ENCODE assay signal across 7 cellular contexts in genomic region chr5:57178238-57178637, GRCh38. TPM values are rescaled to one million over a fixed set of nuclear protein-coding genes. Genes with fewer than 3 reads are reported as not detected.
DNase-seq lines count a peak whose midpoint lies in the region; ATAC-seq, FAIRE-seq and TF ChIP-seq lines count a peak whose summit lies in the region.
"Not testable (repeated sequence)": the region's sequence is repeated elsewhere in the genome, so short reads cannot be mapped to it uniquely, and the experiment has no call there.

No MANE protein-coding gene starts in this region.

- H3K9me3 ChIP-seq in PC-9 (ENCODE audit: insufficient read depth, low read depth); heart right ventricle; skeletal muscle satellite cell (replicated peaks; ENCODE audit: low read length): not testable (repeated sequence)

- TF ChIP-seq CTCF in PC-9 (conservative IDR thresholded peaks at IDR 0.05); heart right ventricle (IDR thresholded peaks at IDR 0.05): not testable (repeated sequence)

- ATAC-seq in activated T-helper 17 cell treated with anti-CD3 and anti-CD28 coated beads, Interleukin-2, amount 50 U/mL, for 72 hours (replicated peaks); heart right ventricle; naive B cell (ENCODE audit: low read depth in 2 of 2): not testable (repeated sequence)

- DNase-seq in GM18507 (ENCODE audit: extremely low spot score, insufficient read length, low read depth); PC-9; heart right ventricle; naive B cell: not testable (repeated sequence)

- H3K27ac Mint-ChIP-seq in activated T-helper 17 cell treated with anti-CD3 and anti-CD28 coated beads, Interleukin-2, amount 50 U/mL, for 72 hours: peak overlapping the region; percentile 31
- H3K27ac Mint-ChIP-seq in dendritic cell treated with granulocyte-macrophage colony-stimulating factor and Interleukin-4, amounts not matched to agents 40 ng/mL and 50 ng/mL, for 4 days: peak overlapping the region; percentile 70
- H3K27ac Mint-ChIP-seq in naive B cell: peak overlapping the region in 3 of 6 donors; percentile 32 to 100 (median 80)

- 71 to 74% methylated on average over 12 of the region's 12 CpGs for WGBS in heart right ventricle, 2 donors

- H3K27ac ChIP-seq in PC-9 (peak overlapping the region; percentile 21), heart right ventricle (peak overlapping the region in 4 of 10 donors; percentile 43 to 95 (median 72))

- H3K9me3 Mint-ChIP-seq in activated T-helper 17 cell treated with anti-CD3 and anti-CD28 coated beads, Interleukin-2, amount 50 U/mL, for 72 hours; dendritic cell treated with granulocyte-macrophage colony-stimulating factor and Interleukin-4, amounts not matched to agents 40 ng/mL and 50 ng/mL, for 4 days; naive B cell: not testable (repeated sequence)

- peaks cover 38% of the 10 kb centered on the region for H3K36me3 ChIP-seq in PC-9 (ENCODE audit: low read depth)
- peaks cover 0 to 19% (median 0%) of the 10 kb centered on the region in 9 donors for H3K36me3 ChIP-seq in heart right ventricle
- H3K36me3 ChIP-seq in skeletal muscle satellite cell (ENCODE audit: insufficient read depth, low read length): not testable (repeated sequence)

- H3K27me3 Mint-ChIP-seq in activated T-helper 17 cell treated with anti-CD3 and anti-CD28 coated beads, Interleukin-2, amount 50 U/mL, for 72 hours; dendritic cell treated with granulocyte-macrophage colony-stimulating factor and Interleukin-4, amounts not matched to agents 40 ng/mL and 50 ng/mL, for 4 days; naive B cell: not testable (repeated sequence)

- H2AFZ ChIP-seq in PC-9: not testable (repeated sequence)

- peak; percentile 36 for FAIRE-seq in GM18507 (lab: Jason Lieb, UNC)

- H3K4me3 ChIP-seq in PC-9 (peak overlapping the region; percentile 76; the same call in 1 of the 2 replicates), heart right ventricle (peak overlapping the region in 9 of 10 donors; percentile 13 to 94 (median 79)), skeletal muscle satellite cell (ENCODE audit: low read length) (peak overlapping the region; percentile 87)

- BruUV-seq in PC-9 (replicated peaks; lab: Mats Ljungman, UMichigan): not testable (repeated sequence)

- peaks cover 93% of the 10 kb centered on the region for H3K79me2 ChIP-seq in PC-9 (ENCODE audit: low read depth)

- not testable (repeated sequence) for H3K9me2 ChIP-seq in PC-9 (ENCODE audit: insufficient read depth)

- peaks cover 80% of the 10 kb centered on the region for H4K20me1 ChIP-seq in PC-9 (ENCODE audit: insufficient read depth)

- CTCF ChIA-PET in PC-9 (lab: Charles Lee): not testable (repeated sequence)

- H3K27me3 ChIP-seq in PC-9 (ENCODE audit: insufficient read depth, low read depth); heart right ventricle; skeletal muscle satellite cell (ENCODE audit: control insufficient read depth, insufficient read depth, low read length): not testable (repeated sequence)

- peaks cover 88% of the 10 kb centered on the region for H3K36me3 Mint-ChIP-seq in activated T-helper 17 cell treated with anti-CD3 and anti-CD28 coated beads, Interleukin-2, amount 50 U/mL, for 72 hours (ENCODE audit: low read depth)
- H3K36me3 Mint-ChIP-seq in dendritic cell treated with granulocyte-macrophage colony-stimulating factor and Interleukin-4, amounts not matched to agents 40 ng/mL and 50 ng/mL, for 4 days (ENCODE audit: low read depth): peaks cover 68% of the 10 kb centered on the region
- peaks cover 8 to 11% of the 10 kb centered on the region in 2 donors for H3K36me3 Mint-ChIP-seq in naive B cell

- POLR2A ChIA-PET in PC-9 (lab: Charles Lee; ENCODE audit: unreplicated experiment): not testable (repeated sequence)

- intact Hi-C loops in PC-9 (cut with micrococcal nuclease; ENCODE audit: unreplicated experiment): not testable (repeated sequence)
- intact Hi-C loops in dendritic cell treated with granulocyte-macrophage colony-stimulating factor and Interleukin-4, amounts not matched to agents 40 ng/mL and 50 ng/mL, for 4 days (cut with micrococcal nuclease): loop anchor here (5.0 to 10.0 kb wide), 3 partner anchors 34 to 1873 kb away; partner anchors contain the start of genes DHX29 and MTREX
- intact Hi-C loops in heart right ventricle (cut with DNase I): loop anchor here in 2 of 10 donors (5.0 kb wide), 2 partner anchors 34 to 39 kb away; no protein-coding TSS in a partner anchor

- peak overlapping the region; percentile 23 for H3K9ac ChIP-seq in skeletal muscle satellite cell (ENCODE audit: low read depth, low read length)

- peaks cover 14% of the 10 kb centered on the region for H3F3A ChIP-seq in PC-9 (ENCODE audit: insufficient read depth, low read depth)

- peak overlapping the region; percentile 91 for H3K4me2 ChIP-seq in PC-9
- peak overlapping the region; percentile 95 for H3K4me2 ChIP-seq in skeletal muscle satellite cell (ENCODE audit: low read length)

- H3K4me1 ChIP-seq in PC-9 (replicated peaks; ENCODE audit: insufficient read depth) (peaks cover 44% of the 10 kb centered on the region), heart right ventricle (peaks cover 16 to 82% (median 75%) of the 10 kb centered on the region in 9 donors), skeletal muscle satellite cell (ENCODE audit: control insufficient read depth, insufficient read depth, low read length) (peaks cover 28% of the 10 kb centered on the region)

- H3K4me1 Mint-ChIP-seq in activated T-helper 17 cell treated with anti-CD3 and anti-CD28 coated beads, Interleukin-2, amount 50 U/mL, for 72 hours: peaks cover 22% of the 10 kb centered on the region
- peaks cover 59% of the 10 kb centered on the region for H3K4me1 Mint-ChIP-seq in dendritic cell treated with granulocyte-macrophage colony-stimulating factor and Interleukin-4, amounts not matched to agents 40 ng/mL and 50 ng/mL, for 4 days (ENCODE audit: low read depth)
- peaks cover 41 to 83% (median 55%) of the 10 kb centered on the region in 3 donors for H3K4me1 Mint-ChIP-seq in naive B cell

- H3K4me3 Mint-ChIP-seq in activated T-helper 17 cell treated with anti-CD3 and anti-CD28 coated beads, Interleukin-2, amount 50 U/mL, for 72 hours: peak overlapping the region; percentile 98
- H3K4me3 Mint-ChIP-seq in dendritic cell treated with granulocyte-macrophage colony-stimulating factor and Interleukin-4, amounts not matched to agents 40 ng/mL and 50 ng/mL, for 4 days: peak overlapping the region; percentile 58
- peak overlapping the region; percentile 69 to 100 (median 92) for H3K4me3 Mint-ChIP-seq in naive B cell

RNA-seq across cellular contexts. Expression of gene GPBP1, which starts 4.4 kb away (rescaled TPM):
- 62.4 and 75.0 TPM in 2 replicates for total RNA-seq in PC-9 (2021)
- total RNA-seq in activated T-helper 17 cell treated with anti-CD3 and anti-CD28 coated beads, Interleukin-2, amount 50 U/mL, for 72 hours: 100 to 1,000 TPM in 1 of 2 donors, 10 to 100 TPM in 1; 83.6 to 123 TPM
- total RNA-seq in heart right ventricle: 10 to 100 TPM; 48.1 to 69.3 (median 51.6) TPM
- polyA plus RNA-seq in heart right ventricle: 10 to 100 TPM; 40.1 to 50.8 TPM
- 100 to 1,000 TPM in 4 of 6 donors, 10 to 100 TPM in 2; 84.1 to 120 (median 106) TPM for polyA plus RNA-seq in naive B cell (ENCODE audit: low read depth in 6 of 6)
- 38.2 and 39.3 TPM in 2 replicates for total RNA-seq in skeletal muscle satellite cell (2012; rRNA removed)
